8 cellular contexts compared by ENCODE assay signal in genomic region chr1:183022202-183023145, GRCh38. TPM values are rescaled to one million over a fixed set of nuclear protein-coding genes. Genes with fewer than 3 reads are reported as not detected.
DNase-seq lines count a peak whose midpoint lies in the region; ATAC-seq and TF ChIP-seq lines count a peak whose summit lies in the region.

No MANE protein-coding gene starts in this region.

- peak; percentile 26 for ATAC-seq in CD4-positive, alpha-beta T cell (ENCODE audit: poor library complexity)
- ATAC-seq in HG03520 (IDR thresholded peaks at IDR 0.05; ENCODE audit: unreplicated experiment) = peak; percentile 21

- H3K9me3 ChIP-seq in CD4-positive, alpha-beta T cell (ENCODE audit: control insufficient read depth, low read length) = no peaks in the 10 kb centered on the region

- DNase-seq in CD4-positive, alpha-beta T cell = no peak
- DNase-seq in GM19240 (ENCODE audit: insufficient read length, low spot score) = peak; percentile 38
- peak; percentile 98 for DNase-seq in brain microvascular endothelial cell
- DNase-seq in DMS79 (lab: John Stamatoyannopoulos, UW) = no peak

- H3K27me3 Mint-ChIP-seq in CD4-positive, alpha-beta T cell = peaks cover 77% of the 10 kb centered on the region

- H3K9me3 Mint-ChIP-seq in CD4-positive, alpha-beta T cell = peaks cover 4% of the 10 kb centered on the region

- POLR2A ChIA-PET in CD4-positive, alpha-beta T cell (lab: Charles Lee) = interaction anchor here (0.9 to 1.0 kb wide), 2 partner anchors 10 to 16 kb away, joined by 3 to 4 read pairs; no protein-coding TSS in a partner anchor

- H3K4me3 ChIP-seq in brain microvascular endothelial cell (ENCODE audit: low read depth, low read length) (peak overlapping the region; percentile 68), iPS-11a (ENCODE audit: low read depth, low read length) (peak overlapping the region; percentile 77), rectal smooth muscle tissue (ENCODE audit: low read length) (peak overlapping the region; percentile 76)

- peak overlapping the region; percentile 69 for H3K4me3 Mint-ChIP-seq in CD4-positive, alpha-beta T cell

- peak overlapping the region; percentile 71 for H3K9ac ChIP-seq in rectal smooth muscle tissue (ENCODE audit: low read length)

- peak; percentile 49; the same call in 1 of the 2 replicates for TF ChIP-seq POLR2A in Raji (IDR thresholded peaks at IDR 0.05; ENCODE audit: insufficient read depth, low read depth, low read length)

- no peak for TF ChIP-seq CTCF in CD4-positive, alpha-beta T cell (IDR thresholded peaks at IDR 0.05)
- TF ChIP-seq CTCF in brain microvascular endothelial cell (IDR thresholded peaks at IDR 0.05; ENCODE audit: low read depth, low read length, missing control alignments) = no peak

- peaks cover 12% of the 10 kb centered on the region for H3K4me1 ChIP-seq in rectal smooth muscle tissue (ENCODE audit: control insufficient read depth, insufficient read depth, low read length)

- CTCF ChIA-PET in CD4-positive, alpha-beta T cell (lab: Charles Lee) = no interaction called here

- H3K36me3 ChIP-seq in brain microvascular endothelial cell (replicated peaks) (no peaks in the 10 kb centered on the region), rectal smooth muscle tissue (ENCODE audit: control insufficient read depth, insufficient read depth, low read length) (no peaks in the 10 kb centered on the region)

- peaks cover 60% of the 10 kb centered on the region for H3K27me3 ChIP-seq in CD4-positive, alpha-beta T cell (ENCODE audit: control insufficient read depth, insufficient read depth, low read length)
- no peaks in the 10 kb centered on the region for H3K27me3 ChIP-seq in brain microvascular endothelial cell (replicated peaks)
- no peaks in the 10 kb centered on the region for H3K27me3 ChIP-seq in rectal smooth muscle tissue (ENCODE audit: control insufficient read depth, insufficient read depth, low read length)

- H3K36me3 Mint-ChIP-seq in CD4-positive, alpha-beta T cell (ENCODE audit: low read depth) = no peaks in the 10 kb centered on the region

- intact Hi-C loops in CD4-positive, alpha-beta T cell (cut with DNase I, micrococcal nuclease) = no loop called here

- no peak overlapping the region for H3K27ac Mint-ChIP-seq in CD4-positive, alpha-beta T cell

- H3K4me1 Mint-ChIP-seq in CD4-positive, alpha-beta T cell (ENCODE audit: low read depth) = peaks cover 16% of the 10 kb centered on the region

- in situ Hi-C loops in brain microvascular endothelial cell (cut with HindIII; ENCODE audit: low pct_ligation_motif_present, low sequenced_read_pairs) = no loop called here

- no peak overlapping the region for H3K27ac ChIP-seq in CD4-positive, alpha-beta T cell (ENCODE audit: low read depth, low read length)
- H3K27ac ChIP-seq in brain microvascular endothelial cell (peak overlapping the region; percentile 99), rectal smooth muscle tissue (ENCODE audit: low read depth, low read length) (peak overlapping the region; percentile 100)

RNA-seq across cellular contexts. Expression of gene LAMC1, which starts 0.7 kb away (rescaled TPM):
- not detected for total RNA-seq in CD4-positive, alpha-beta T cell

Comparison
In these comparisons a context has a peak if more than half of its experiments do, and no peak if none do; other contexts are left out.
1. DNase-seq: peak in GM19240 (single experiment) and brain microvascular endothelial cell (single experiment); none in CD4-positive, alpha-beta T cell (0 of 10) and DMS79 (single experiment).
2. Peak in every context shown above with its lines, with median percentiles within 50 percentile points of each other: H3K4me3 ChIP-seq.